In genomic region chr1:33925586-33925985, GRCh38 we compare ENCODE assay signal across 17 cellular contexts.
"Had no signal": no experiment of that assay in that cellular context is flagged by ENCODE, and none has a peak within 500 bp of the region (broad histone marks: within the 10 kb centered on the region; RNA-seq: fewer than 3 reads in every experiment).

No MANE protein-coding gene starts in this region.

- H3K27ac ChIP-seq: gastrocnemius medialis, left lung, ovary, tibial nerve, uterus had no signal

- H3K9me3 ChIP-seq: gastrocnemius medialis, ovary, uterus had no signal

- DNase-seq: activated B cell treated with CpG ODN at 0.5 μM for 24 hours; activated CD4-positive, alpha-beta T cell treated with anti-CD3 and anti-CD28 coated beads for 48 hours; activated CD8-positive, alpha-beta memory T cell treated with anti-CD3 and anti-CD28 coated beads, Interleukin-2, amount 50 U/mL, for 4 hours; activated CD8-positive, alpha-beta T cell treated with anti-CD3 and anti-CD28 coated beads for 36 hours; activated gamma-delta T cell; activated T-cell treated with anti-CD3 and anti-CD28 coated beads, Interleukin-2, amount 50 U/mL, for 72 hours; amniotic stem cell; effector memory CD8-positive, alpha-beta T cell; gastrocnemius medialis; islet precursor cell; left lung; ovary; retina; uterus had no signal

- H3K36me3 ChIP-seq: gastrocnemius medialis, left lung, ovary, tibial nerve, uterus had no signal

- H3K4me3 ChIP-seq: gastrocnemius medialis, left lung, ovary, tibial nerve, uterus had no signal

- H3K4me1 ChIP-seq: gastrocnemius medialis, left lung, tibial nerve, uterus had no signal

- ATAC-seq: activated CD8-positive, alpha-beta T cell treated with anti-CD3 and anti-CD28 coated beads for 36 hours; activated naive CD4-positive, alpha-beta T cell treated with anti-CD3 and anti-CD28 coated beads, Interleukin-2, amount 50 U/mL, for 72 hours; activated T-cell treated with anti-CD3 and anti-CD28 coated beads, Interleukin-2, amount 50 U/mL, for 72 hours; effector memory CD8-positive, alpha-beta T cell; gastrocnemius medialis; left lung; stimulated activated effector memory CD8-positive, alpha-beta T cell treated with anti-CD3 and anti-CD28 coated beads, Interleukin-12 subunit alpha, Interleukin-12 subunit beta, amount 100 ng/mL, for 72 hours had no signal
